Comparison of ENCODE assay signal across 8 cellular contexts in the genomic region with DNA sequence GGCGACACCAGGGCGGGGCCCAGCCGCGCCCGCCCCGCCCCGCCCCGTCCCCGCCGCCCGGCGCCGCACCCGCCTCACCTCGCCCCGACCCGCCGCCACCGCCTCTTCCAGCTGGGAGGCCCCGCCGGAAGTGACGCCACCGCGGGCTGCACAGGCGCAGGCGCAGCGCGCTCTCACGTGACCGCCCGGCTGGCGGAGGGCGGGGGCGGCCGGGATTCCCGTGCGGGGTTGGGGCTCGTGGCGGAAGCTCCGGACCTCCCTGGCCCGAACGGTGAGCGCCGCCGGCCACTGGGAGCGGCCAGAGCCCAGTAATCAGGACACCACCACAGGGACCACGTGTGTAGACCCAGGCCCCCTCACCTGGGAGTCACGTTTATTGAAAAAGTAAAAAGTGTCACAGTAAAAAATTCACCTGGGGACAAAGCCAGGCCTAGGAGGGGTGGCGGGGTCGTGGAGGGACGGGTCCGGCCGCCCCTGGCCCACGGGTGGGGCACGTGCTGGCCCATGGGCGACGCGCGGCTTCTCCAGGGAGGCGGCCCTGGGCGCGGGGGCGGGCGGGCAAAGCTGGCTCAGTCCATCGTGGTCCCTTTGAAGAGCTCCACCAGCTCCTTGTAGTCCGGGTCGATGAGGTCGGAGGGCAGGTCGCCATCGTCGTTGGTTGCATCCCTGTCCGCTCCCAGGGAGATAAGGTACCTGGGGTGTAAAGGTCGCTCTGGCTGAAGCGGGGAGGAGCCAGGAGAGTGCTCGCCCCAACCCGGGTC. TPM values are rescaled to one million over a fixed set of nuclear protein-coding genes. Genes with fewer than 3 reads are reported as not detected.
DNase-seq lines count a peak whose midpoint lies in the region; ATAC-seq and TF ChIP-seq lines count a peak whose summit lies in the region.

A gene with protein sequence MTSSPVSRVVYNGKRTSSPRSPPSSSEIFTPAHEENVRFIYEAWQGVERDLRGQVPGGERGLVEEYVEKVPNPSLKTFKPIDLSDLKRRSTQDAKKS (minus strand): TSS at position 132 of the 761 bp plus-strand sequence. CDS start 8,785 bp downstream, outside the sequence.

- intact Hi-C loops in colonic mucosa (cut with DNase I), result no loop called here

- H3K27ac ChIP-seq in colonic mucosa, result peak within 1 kb of the TSS; percentile 92
- H3K27ac ChIP-seq in layer of hippocampus (ENCODE audit: low read depth, low read length), result peak within 1 kb of the TSS; percentile 77

- TF ChIP-seq CTCF in AG10803 (conservative IDR thresholded peaks at IDR 0.05; ENCODE audit: low read length) (no peak), colonic mucosa (IDR thresholded peaks at IDR 0.05) (no peak)

- DNase-seq in AG10803 (ENCODE audit: low read depth) (peak; percentile 91), GM19238 (ENCODE audit: insufficient read length, low spot score) (peak; percentile 99), NCI-H526 (lab: John Stamatoyannopoulos, UW) (peak; percentile 67 to 98), colonic mucosa (peak; percentile 94)
- DNase-seq in activated CD4-positive, alpha-beta T cell treated with anti-CD3 and anti-CD28 coated beads for 48 hours, result peak; percentile 97
- peak; percentile 91 to 96 (median 94) for DNase-seq in stimulated activated CD4-positive, alpha-beta T cell treated with anti-CD3 and anti-CD28 coated beads, Interleukin-1b, Interleukin-23, amount 100 ng/mL, for 24 hours (ENCODE audit: low read depth in 4 of 4, low spot score in 1 of 4)

- H3K4me1 ChIP-seq in colonic mucosa, result peaks cover 4% of the 10 kb centered on the region

- H3K9ac ChIP-seq in colonic mucosa (ENCODE audit: low read depth in 2 of 2, low read length in 2 of 2), result peak within 1 kb of the TSS; percentile 82 to 91

- H3K4me3 ChIP-seq in AG10803 (ENCODE audit: low read length), result peak within 1 kb of the TSS; percentile 80
- H3K4me3 ChIP-seq in colonic mucosa, result peak within 1 kb of the TSS; percentile 74

- no peaks in the 10 kb centered on the region for H3K9me3 ChIP-seq in colonic mucosa

- no peaks in the 10 kb centered on the region for H3K27me3 ChIP-seq in colonic mucosa
- H3K27me3 ChIP-seq in layer of hippocampus (ENCODE audit: control insufficient read depth, insufficient read depth, low read length), result no peaks in the 10 kb centered on the region

- ATAC-seq in HG03457 (IDR thresholded peaks at IDR 0.05; ENCODE audit: unreplicated experiment), result peak; percentile 47

- no peaks in the 10 kb centered on the region for H3K36me3 ChIP-seq in colonic mucosa

RNA-seq across cellular contexts. Expression of the gene that starts here (rescaled TPM):
- 10 to 100 TPM; 25.9 to 26.2 TPM for total RNA-seq in colonic mucosa

Comparison
In these comparisons a context has a peak if more than half of its experiments do, and no peak if none do; other contexts are left out.
1. Peak in every context shown above with its lines: DNase-seq, ATAC-seq, H3K4me3 ChIP-seq and H3K27ac ChIP-seq.